ENCODE assay signal across 13 cellular contexts in the genomic region with DNA sequence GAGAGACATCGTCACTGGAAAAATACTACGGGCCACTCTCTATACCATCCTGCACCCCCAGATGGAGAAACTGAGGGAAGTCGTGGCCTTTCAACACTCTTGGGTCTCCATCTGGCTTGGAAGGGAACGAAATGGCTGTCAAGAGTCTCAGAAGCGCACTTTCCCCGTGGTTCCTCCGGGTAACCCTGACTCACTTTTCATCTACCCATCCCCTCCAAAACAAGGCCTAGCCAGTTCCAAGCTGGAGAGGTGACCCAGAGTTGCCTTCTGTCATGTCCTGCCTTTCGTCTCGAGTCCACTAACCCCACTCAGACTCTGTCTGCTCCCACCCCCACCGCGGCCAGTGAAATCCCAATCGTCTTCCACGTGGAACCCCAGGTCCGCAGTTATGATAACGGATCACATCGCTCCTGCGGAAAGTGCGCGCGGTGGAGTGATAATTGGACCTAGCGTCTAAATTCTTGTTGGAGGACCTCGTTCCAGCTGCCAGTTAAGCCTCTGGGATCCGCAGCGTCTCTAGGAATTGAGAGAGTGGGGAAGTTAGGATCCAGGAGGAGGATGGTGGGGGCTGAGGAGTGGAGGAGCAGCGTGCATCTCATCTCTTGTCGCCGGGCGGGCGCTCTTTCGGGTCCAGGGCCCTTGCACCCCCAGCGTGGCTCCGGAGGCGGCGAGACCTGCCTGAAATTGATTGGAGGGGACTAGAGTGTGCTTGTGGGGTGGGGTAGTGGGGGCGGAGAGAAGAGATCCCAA. TPM values are rescaled to one million over a fixed set of nuclear protein-coding genes. Genes with fewer than 3 reads are reported as not detected.
DNase-seq lines count a peak whose midpoint lies in the region; ATAC-seq and TF ChIP-seq lines count a peak whose summit lies in the region.
"Had no signal": no experiment of that assay in that cellular context is flagged by ENCODE, and none has a peak within 500 bp of the region (broad histone marks: within the 10 kb centered on the region; RNA-seq: fewer than 3 reads in every experiment).

No MANE protein-coding gene starts in this region.

- H3K27ac Mint-ChIP-seq in CD14-positive monocyte (peak overlapping the region in 2 of 7 donors; percentile 47 to 55), mesothelial cell of epicardium (no peak overlapping the region)
- H3K27ac Mint-ChIP-seq: B cell, progenitor cell of endocrine pancreas had no signal

- H3K4me1 Mint-ChIP-seq in CD14-positive monocyte, result peaks cover 38% of the 10 kb centered on the region
- peaks cover 29% of the 10 kb centered on the region for H3K4me1 Mint-ChIP-seq in mesothelial cell of epicardium

- H3K27ac ChIP-seq in HUES48 (ENCODE audit: low read depth, low read length), result no peak overlapping the region

- H3K27me3 Mint-ChIP-seq in CD14-positive monocyte (ENCODE audit: low read depth in 3 of 3), result peaks cover 54 to 63% (median 62%) of the 10 kb centered on the region in 3 donors
- peaks cover 43% of the 10 kb centered on the region for H3K27me3 Mint-ChIP-seq in mesothelial cell of epicardium (ENCODE audit: low read depth)

- H3K36me3 ChIP-seq in HUES48 (ENCODE audit: control insufficient read depth, insufficient read depth, low read length), result no peaks in the 10 kb centered on the region

- H3K36me3 Mint-ChIP-seq in CD14-positive monocyte (peaks cover 6 to 19% of the 10 kb centered on the region in 2 donors), mesothelial cell of epicardium (peaks cover 4% of the 10 kb centered on the region)

- H3K4me1 ChIP-seq in HUES48 (ENCODE audit: control insufficient read depth, insufficient read depth, low read length), result peaks cover 24% of the 10 kb centered on the region

- no peak overlapping the region for H3K9ac ChIP-seq in HUES48 (ENCODE audit: low read depth, low read length)

- no peak for ATAC-seq in GM21526 (IDR thresholded peaks at IDR 0.05; ENCODE audit: low FRiP score, unreplicated experiment)
- no peak for ATAC-seq in GM19023 (IDR thresholded peaks at IDR 0.05; ENCODE audit: unreplicated experiment)
- ATAC-seq: activated CD4-positive, CD25-positive, alpha-beta regulatory T cell treated with anti-CD3 and anti-CD28 coated beads, Interleukin-2, amount 50 U/mL, for 24 hours had no signal

- no peak for TF ChIP-seq CTCF in CD14-positive monocyte (IDR thresholded peaks at IDR 0.05)
- no peak for TF ChIP-seq CTCF in choroid plexus epithelial cell (conservative IDR thresholded peaks at IDR 0.05; ENCODE audit: low read depth, low read length)
- no peak for TF ChIP-seq CTCF in mesothelial cell of epicardium (IDR thresholded peaks at IDR 0.05; ENCODE audit: unreplicated experiment)

- peaks cover 3 to 22% (median 14%) of the 10 kb centered on the region in 7 donors for H3K9me3 Mint-ChIP-seq in CD14-positive monocyte
- H3K9me3 Mint-ChIP-seq in mesothelial cell of epicardium, result no peaks in the 10 kb centered on the region

- H3K9me3 ChIP-seq in HUES48 (ENCODE audit: control insufficient read depth, insufficient read depth, low read length), result no peaks in the 10 kb centered on the region

- H3K27me3 ChIP-seq in HUES48 (ENCODE audit: control insufficient read depth, insufficient read depth, low read length), result peaks cover 98% of the 10 kb centered on the region

- DNase-seq in CD14-positive monocyte (ENCODE audit: low spot score) (no peak), choroid plexus epithelial cell (ENCODE audit: low read depth) (no peak), mesothelial cell of epicardium (ENCODE audit: low spot score in 2 of 2, unreplicated experiment in 2 of 2) (no peak), NOMO-1 treated with DMSO at 0.1 percent for 48 hours (lab: John Stamatoyannopoulos, UW; ENCODE audit: unreplicated experiment) (no peak), NCI-H146 treated with DMSO at 0.1 percent for 48 hours (lab: John Stamatoyannopoulos, UW; ENCODE audit: unreplicated experiment) (no peak)
- DNase-seq: NCI-H2171; stimulated activated CD4-positive, alpha-beta T cell treated with anti-CD3 and anti-CD28 coated beads, Interleukin-1b, Interleukin-23, amount 100 ng/mL, for 48 hours had no signal

- H3K4me3 ChIP-seq in HUES48 (ENCODE audit: low read depth, low read length), result peak overlapping the region; percentile 55
- peak overlapping the region; percentile 28 for H3K4me3 ChIP-seq in choroid plexus epithelial cell (ENCODE audit: low read depth, low read length)

- intact Hi-C loops in CD14-positive monocyte (cut with micrococcal nuclease), result no loop called here

- H3K4me3 Mint-ChIP-seq in CD14-positive monocyte, result peak overlapping the region; percentile 45 to 84
- peak overlapping the region; percentile 13 for H3K4me3 Mint-ChIP-seq in mesothelial cell of epicardium
- H3K4me3 Mint-ChIP-seq: B cell had no signal

RNA-seq across cellular contexts. Expression of a gene that starts 4.6 kb away (rescaled TPM):
- 1 to 10 TPM in 1 of 2 donors, under 1 TPM in 1; 0.86 to 1.1 TPM for polyA plus RNA-seq in CD14-positive monocyte
- 79.5 to 88.5 TPM (median 86.1 TPM) in 3 replicates for total RNA-seq in mesothelial cell of epicardium
- total RNA-seq: progenitor cell of endocrine pancreas had no signal

RNA-seq across cellular contexts. Expression of a gene that starts 5.0 kb away (rescaled TPM):
- polyA plus RNA-seq in CD14-positive monocyte, result under 1 TPM; 0.35 to 0.50 TPM
- total RNA-seq in mesothelial cell of epicardium, result 8.2 to 10.8 TPM (median 8.8 TPM) in 3 replicates
- total RNA-seq: progenitor cell of endocrine pancreas had no signal

RNA-seq across cellular contexts. Expression of a gene that starts 19.5 kb away (rescaled TPM):
- polyA plus RNA-seq in CD14-positive monocyte, result 1 to 10 TPM; 1.2 to 2.7 TPM
- 40.3 to 47.6 TPM (median 45.2 TPM) in 3 replicates for total RNA-seq in mesothelial cell of epicardium
